ENCODE assay signal across 1 cellular context in the genomic region with DNA sequence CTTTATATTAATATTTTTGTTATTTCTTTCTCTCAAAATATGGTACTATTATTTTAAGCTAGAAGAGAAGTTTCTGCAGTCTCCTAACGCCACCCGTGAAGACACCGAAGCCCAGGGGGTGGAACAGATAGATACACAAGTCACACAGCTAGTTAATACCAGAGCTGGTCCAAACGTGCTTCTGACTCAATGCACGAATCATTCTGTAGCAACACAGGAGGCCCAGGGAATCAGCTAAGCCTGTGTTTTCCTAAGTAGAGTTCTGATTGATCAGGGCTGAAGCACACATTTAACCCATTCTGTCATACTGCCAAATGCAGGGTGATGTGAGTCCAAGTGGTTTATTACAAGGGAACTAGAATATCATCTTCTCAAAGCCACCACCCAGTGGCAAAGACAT.
TF ChIP-seq lines count a peak whose summit lies in the region.

No MANE protein-coding gene starts in this region.

TF ChIP-seq in IMR-90, 13 proteins besides CTCF, POLR2A, EP300 and RAD21 (continued from another document):
- TF ChIP-seq, protein P1, sequence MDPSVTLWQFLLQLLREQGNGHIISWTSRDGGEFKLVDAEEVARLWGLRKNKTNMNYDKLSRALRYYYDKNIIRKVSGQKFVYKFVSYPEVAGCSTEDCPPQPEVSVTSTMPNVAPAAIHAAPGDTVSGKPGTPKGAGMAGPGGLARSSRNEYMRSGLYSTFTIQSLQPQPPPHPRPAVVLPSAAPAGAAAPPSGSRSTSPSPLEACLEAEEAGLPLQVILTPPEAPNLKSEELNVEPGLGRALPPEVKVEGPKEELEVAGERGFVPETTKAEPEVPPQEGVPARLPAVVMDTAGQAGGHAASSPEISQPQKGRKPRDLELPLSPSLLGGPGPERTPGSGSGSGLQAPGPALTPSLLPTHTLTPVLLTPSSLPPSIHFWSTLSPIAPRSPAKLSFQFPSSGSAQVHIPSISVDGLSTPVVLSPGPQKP (IDR thresholded peaks at IDR 0.05; ENCODE audit: borderline replicate concordance, low read depth, low read length), result no peak
